Comparison of ENCODE assay signal across 17 cellular contexts in genomic region chr1:19190468-19190867, GRCh38. TPM values are rescaled to one million over a fixed set of nuclear protein-coding genes. Genes with fewer than 3 reads are reported as not detected.
DNase-seq lines count a peak whose midpoint lies in the region; ATAC-seq and TF ChIP-seq lines count a peak whose summit lies in the region.
"Had no signal": no experiment of that assay in that cellular context is flagged by ENCODE, and none has a peak within 500 bp of the region (broad histone marks: within the 10 kb centered on the region; RNA-seq: fewer than 3 reads in every experiment).

No MANE protein-coding gene starts in this region.

- H3K79me1 ChIP-seq in H9 (ENCODE audit: insufficient read depth, low read depth, low read length, poor library complexity, severe bottlenecking) = peaks cover 3% of the 10 kb centered on the region

- H4K8ac ChIP-seq in H9 (replicated peaks; ENCODE audit: insufficient read length, low read depth, low read length) = no peak overlapping the region

- TF ChIP-seq CTCF in H9 (conservative IDR thresholded peaks at IDR 0.05) = no peak
- TF ChIP-seq CTCF in WTC11 (IDR thresholded peaks at IDR 0.05) = no peak
- TF ChIP-seq CTCF in endothelial cell (IDR thresholded peaks at IDR 0.05; ENCODE audit: unreplicated experiment) = no peak

- no peak for ATAC-seq in WTC11

- H2BK12ac ChIP-seq in H9 (ENCODE audit: insufficient read length, low read depth, low read length) = no peak overlapping the region

- H3K36me3 Mint-ChIP-seq in activated naive CD8-positive, alpha-beta T cell = peaks cover 34% of the 10 kb centered on the region
- peaks cover 47% of the 10 kb centered on the region for H3K36me3 Mint-ChIP-seq in activated naive CD8-positive, alpha-beta T cell treated with anti-CD3 and anti-CD28 coated beads for 36 hours
- H3K36me3 Mint-ChIP-seq in H9 (ENCODE audit: insufficient read depth in 1 of 3, low read depth in 3 of 3) (peaks cover 50 to 80% (median 70%) of the 10 kb centered on the region in 3 experiments; a peak in 6 of 7 replicates), WTC11 (peaks cover 73% of the 10 kb centered on the region), endothelial cell (ENCODE audit: low read depth, unreplicated experiment) (peaks cover 50% of the 10 kb centered on the region)

- H3K4ac ChIP-seq in H9 (ENCODE audit: low read depth, low read length) = no peak overlapping the region

- no peaks in the 10 kb centered on the region for H4K20me1 ChIP-seq in H9 (ENCODE audit: control insufficient read depth, insufficient read depth, insufficient read length)

- no peaks in the 10 kb centered on the region for H3K9me3 ChIP-seq in H9 (ENCODE audit: control insufficient read depth, low read depth, low read length)
- H3K9me3 ChIP-seq: HAP-1 had no signal

- H3K4me1 Mint-ChIP-seq in activated naive CD8-positive, alpha-beta T cell (ENCODE audit: low read depth) = peaks cover 12% of the 10 kb centered on the region
- H3K4me1 Mint-ChIP-seq in activated naive CD8-positive, alpha-beta T cell treated with anti-CD3 and anti-CD28 coated beads for 36 hours = peaks cover 21% of the 10 kb centered on the region
- H3K4me1 Mint-ChIP-seq in H9 = peaks cover 11% of the 10 kb centered on the region in 2 experiments
- H3K4me1 Mint-ChIP-seq in WTC11 = peaks cover 13% of the 10 kb centered on the region
- no peaks in the 10 kb centered on the region for H3K4me1 Mint-ChIP-seq in endothelial cell (ENCODE audit: unreplicated experiment)
- H3K4me1 Mint-ChIP-seq: B cell had no signal

- no peaks in the 10 kb centered on the region for H3K9me3 Mint-ChIP-seq in activated naive CD8-positive, alpha-beta T cell (ENCODE audit: low read depth)
- H3K9me3 Mint-ChIP-seq in activated naive CD8-positive, alpha-beta T cell treated with anti-CD3 and anti-CD28 coated beads for 36 hours = no peaks in the 10 kb centered on the region
- H3K9me3 Mint-ChIP-seq in H9 = no peaks in the 10 kb centered on the region
- no peaks in the 10 kb centered on the region for H3K9me3 Mint-ChIP-seq in WTC11
- no peaks in the 10 kb centered on the region for H3K9me3 Mint-ChIP-seq in endothelial cell (ENCODE audit: unreplicated experiment)
- H3K9me3 Mint-ChIP-seq: HFFc6 had no signal

- H3K4me1 ChIP-seq in H9 (ENCODE audit: insufficient read depth, low read length) = no peaks in the 10 kb centered on the region; the same call in 1 of the 2 replicates
- H3K4me1 ChIP-seq: HAP-1 had no signal

- no peak overlapping the region for H3K56ac ChIP-seq in H9 (ENCODE audit: insufficient read length, low read depth, low read length)

- no peak overlapping the region for H3K27ac ChIP-seq in H9 (ENCODE audit: insufficient read length, low read depth, low read length)
- H3K27ac ChIP-seq: HL-60 had no signal

- H3K79me2 ChIP-seq in H9 (ENCODE audit: insufficient read depth, low read length) = no peaks in the 10 kb centered on the region

- no peak overlapping the region for H3K14ac ChIP-seq in H9 (ENCODE audit: insufficient read depth, low read length)

- H2BK120ac ChIP-seq in H9 (ENCODE audit: low read depth, low read length, poor library complexity, severe bottlenecking) = no peak overlapping the region

- no peaks in the 10 kb centered on the region for H3K27me3 ChIP-seq in H9 (ENCODE audit: insufficient read depth, low read length)

- H3T11ph ChIP-seq in H9 (ENCODE audit: low read length) = no peak overlapping the region

- H3K27me3 Mint-ChIP-seq in activated naive CD8-positive, alpha-beta T cell = no peaks in the 10 kb centered on the region
- no peaks in the 10 kb centered on the region for H3K27me3 Mint-ChIP-seq in activated naive CD8-positive, alpha-beta T cell treated with anti-CD3 and anti-CD28 coated beads for 36 hours
- H3K27me3 Mint-ChIP-seq in H9 (ENCODE audit: low read depth) (no peaks in the 10 kb centered on the region), WTC11 (ENCODE audit: low read depth) (no peaks in the 10 kb centered on the region), endothelial cell (ENCODE audit: unreplicated experiment) (no peaks in the 10 kb centered on the region)
- H3K27me3 Mint-ChIP-seq: B cell; CD4-positive, alpha-beta memory T cell had no signal

- H2AK5ac ChIP-seq in H9 (ENCODE audit: insufficient read length, low read length) = no peak overlapping the region

- no peak overlapping the region for H2BK15ac ChIP-seq in H9 (ENCODE audit: low read depth, low read length)

- no peak overlapping the region for H3K23ac ChIP-seq in H9 (ENCODE audit: insufficient read length, low read depth, low read length)

- no peaks in the 10 kb centered on the region for H3K23me2 ChIP-seq in H9 (ENCODE audit: insufficient read length, low read depth, low read length, poor library complexity, severe bottlenecking)

- no peak overlapping the region for H3K4me3 Mint-ChIP-seq in activated naive CD8-positive, alpha-beta T cell
- H3K4me3 Mint-ChIP-seq in activated naive CD8-positive, alpha-beta T cell treated with anti-CD3 and anti-CD28 coated beads for 36 hours = no peak overlapping the region
- H3K4me3 Mint-ChIP-seq in H9 = no peak overlapping the region
- no peak overlapping the region for H3K4me3 Mint-ChIP-seq in WTC11
- peak overlapping the region; percentile 52 for H3K4me3 Mint-ChIP-seq in endothelial cell (ENCODE audit: unreplicated experiment)
- H3K4me3 Mint-ChIP-seq: B cell; CD4-positive, alpha-beta memory T cell; HFFc6 had no signal

- H4K91ac ChIP-seq in H9 (ENCODE audit: insufficient read length, low read depth, low read length) = no peak overlapping the region

- H4K5ac ChIP-seq in H9 (ENCODE audit: insufficient read length, low read depth, low read length) = no peak overlapping the region

- H2BK5ac ChIP-seq in H9 (ENCODE audit: insufficient read length, low read length) = no peak overlapping the region

- DNase-seq in activated naive CD8-positive, alpha-beta T cell treated with anti-CD3 and anti-CD28 coated beads for 36 hours = no peak
- no peak for DNase-seq in H9
- DNase-seq in WTC11 (ENCODE audit: low spot score) = no peak
- no peak for DNase-seq in endothelial cell (ENCODE audit: low spot score)
- no peak for DNase-seq in NCI-H1092 (lab: John Stamatoyannopoulos, UW)
- DNase-seq in NCI-H1436 treated with DMSO at 0.1 percent for 48 hours (lab: John Stamatoyannopoulos, UW) = no peak
- DNase-seq: C1 segment of cervical spinal cord; CD4-positive, alpha-beta memory T cell; DMS153; DMS79 treated with DMSO at 0.1 percent for 48 hours; EL; GOT3; HFFc6 had no signal

- WGBS in H9 (ENCODE audit: extremely low coverage, insufficient read length, low lambda C conversion rate) = no CpG with 5 or more reads among the region's 4 CpGs

- no peak overlapping the region for H3K18ac ChIP-seq in H9 (ENCODE audit: insufficient read length, low read depth, low read length)

- CTCF ChIA-PET in WTC11 (lab: Charles Lee) = interaction anchor here (1.8 kb wide), 1 partner anchor 51 kb away, joined by 4 read pairs; no protein-coding TSS in a partner anchor

- H3K27ac Mint-ChIP-seq in activated naive CD8-positive, alpha-beta T cell = peak overlapping the region; percentile 12
- no peak overlapping the region for H3K27ac Mint-ChIP-seq in activated naive CD8-positive, alpha-beta T cell treated with anti-CD3 and anti-CD28 coated beads for 36 hours
- H3K27ac Mint-ChIP-seq in H9 (peak overlapping the region in 2 of 3 experiments; percentile 0 to 23; a peak in 4 of 7 replicates), WTC11 (peak overlapping the region; percentile 61), endothelial cell (ENCODE audit: unreplicated experiment) (no peak overlapping the region)
- H3K27ac Mint-ChIP-seq: B cell, HFFc6 had no signal

- H3K4me2 ChIP-seq in H9 (ENCODE audit: insufficient read depth, insufficient read length, low read length) = no peak overlapping the region

- H3K9ac ChIP-seq in H9 (ENCODE audit: extremely low read depth, insufficient read length, low read length) = no peak overlapping the region

- POLR2A ChIA-PET in WTC11 (lab: Charles Lee) = no interaction called here

- no peak overlapping the region for H2BK20ac ChIP-seq in H9 (ENCODE audit: low read depth, low read length, poor library complexity, severe bottlenecking)

- no peak overlapping the region for H2AFZ ChIP-seq in H9 (ENCODE audit: low read length)

TF ChIP-seq in WTC11, 78 proteins besides CTCF, POLR2A, EP300 and RAD21 (continues in another document):
- TF ChIP-seq PRDM15 (CRISPR knock-in tag; IDR thresholded peaks at IDR 0.05) = no peak
- no peak for TF ChIP-seq ESRRA (CRISPR knock-in tag; IDR thresholded peaks at IDR 0.05; ENCODE audit: borderline replicate concordance)
- no peak for TF ChIP-seq CDX4 (CRISPR knock-in tag; IDR thresholded peaks at IDR 0.05; ENCODE audit: borderline replicate concordance)

RNA-seq across cellular contexts. Expression of gene UBR4, which starts 19.6 kb away (rescaled TPM):
- 100 to 1,000 TPM; 109 to 110 TPM for total RNA-seq in activated naive CD8-positive, alpha-beta T cell treated with anti-CD3 and anti-CD28 coated beads for 36 hours
- total RNA-seq in H9 (2021) = 118 and 131 TPM in 2 replicates
- total RNA-seq in WTC11 (2021) = 127 to 179 TPM (median 136 TPM) in 3 replicates
- total RNA-seq in endothelial cell (ENCODE audit: unreplicated experiment) = 223 TPM

Comparison
In these comparisons a context has a peak if more than half of its experiments do, and no peak if none do; other contexts are left out.
1. H3K27ac Mint-ChIP-seq: peak in activated naive CD8-positive, alpha-beta T cell (single experiment), H9 (2 of 3) and WTC11 (single experiment); none in activated naive CD8-positive, alpha-beta T cell treated with anti-CD3 and anti-CD28 coated beads for 36 hours (single experiment) and endothelial cell (single experiment).